ENCODE assay signal across 4 cellular contexts in the genomic region with DNA sequence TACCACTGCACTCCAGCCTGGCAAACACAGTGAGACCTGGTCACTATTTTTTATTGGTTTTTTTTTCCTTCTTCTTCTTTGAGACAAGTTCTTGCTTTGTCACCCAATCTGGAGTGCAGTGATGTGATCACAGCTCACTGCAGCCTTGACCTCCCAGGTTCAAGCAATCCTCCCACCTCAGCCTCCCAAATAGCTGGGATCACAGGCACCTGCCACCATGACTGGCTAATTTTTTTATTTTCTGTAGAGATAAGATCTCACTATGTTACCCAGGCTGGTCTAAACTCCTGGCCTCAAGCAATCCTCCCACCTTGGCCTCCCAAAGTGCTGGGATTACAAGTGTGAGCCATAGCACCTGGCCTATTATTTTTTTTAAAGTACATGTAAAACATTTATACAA.
DNase-seq lines count a peak whose midpoint lies in the region; ATAC-seq, FAIRE-seq and TF ChIP-seq lines count a peak whose summit lies in the region.
"Not testable (repeated sequence)": the region's sequence is repeated elsewhere in the genome, so short reads cannot be mapped to it uniquely, and the experiment has no call there.

No MANE protein-coding gene starts in this region.

- H3K9me3 ChIP-seq in HEK293 (ENCODE audit: control insufficient read depth, insufficient read depth, low read depth, low read length); K562 (replicated peaks; ENCODE audit: control insufficient read depth, insufficient read depth, low read depth, low read length): not testable (repeated sequence)

- ATAC-seq in GM23338; K562; stimulated activated naive B cell treated with anti-CD40 and anti-IgM and Interleukin-4, amounts not matched to agents 10 μg/mL and 1 μg/mL and 100 μg/mL, for 72 hours (replicated peaks): not testable (repeated sequence)

- H3K4me2 ChIP-seq in GM23338; K562 (ENCODE audit: insufficient read depth, low read length): not testable (repeated sequence)

- TF ChIP-seq RAD21 in K562 (CRISPR knock-in tag; conservative IDR thresholded peaks at IDR 0.05 in 1 of 2, IDR thresholded peaks at IDR 0.05 in 1 of 2): not testable (repeated sequence)

- H3K9ac ChIP-seq in K562 (ENCODE audit: insufficient read depth in 1 of 2, low read depth in 2 of 2, low read length in 2 of 2): not testable (repeated sequence)

- H3K27me3 Mint-ChIP-seq in GM23338 (ENCODE audit: insufficient read depth, low read depth, poor library complexity); stimulated activated naive B cell treated with anti-CD40 and anti-IgM and Interleukin-4, amounts not matched to agents 10 μg/mL and 1 μg/mL and 100 μg/mL, for 72 hours: not testable (repeated sequence)

- POLR2A ChIA-PET in HEK293 (lab: Yijun Ruan, JAX); K562 (lab: Yijun Ruan, JAX): not testable (repeated sequence)

- CTCF ChIA-PET in HEK293 (lab: Yijun Ruan, JAX); K562 (lab: Yijun Ruan, JAX; ENCODE audit: low intra/inter-chr PET ratio): not testable (repeated sequence)

- not testable (repeated sequence) for H3K27ac Mint-ChIP-seq in GM23338
- H3K27ac Mint-ChIP-seq in stimulated activated naive B cell treated with anti-CD40 and anti-IgM and Interleukin-4, amounts not matched to agents 10 μg/mL and 1 μg/mL and 100 μg/mL, for 72 hours: peak overlapping the region; percentile 31

- H3K9me1 ChIP-seq in K562 (ENCODE audit: control insufficient read depth, insufficient read depth, low read length): not testable (repeated sequence)

- not testable (repeated sequence) for TF ChIP-seq EP300 in K562 (IDR thresholded peaks at IDR 0.05; ENCODE audit: low read length)

- H3K27ac ChIP-seq in GM23338 (ENCODE audit: low read depth): 0 out of 2 replicates have a peak overlapping the region, but pooled peaks have one; percentile 9
- not testable (repeated sequence) for H3K27ac ChIP-seq in HEK293 (ENCODE audit: extremely low read depth, low read depth, low read length); K562 (ENCODE audit: extremely low read depth, low read depth, low read length)

- intact Hi-C loops in K562 (cut with micrococcal nuclease): not testable (repeated sequence)

- H3K9me2 ChIP-seq in GM23338 (ENCODE audit: insufficient read depth): not testable (repeated sequence)

- H3K36me3 ChIP-seq in GM23338 (ENCODE audit: insufficient read depth); HEK293 (ENCODE audit: control insufficient read depth in 2 of 2, insufficient read depth in 1 of 2, low read length in 2 of 2); K562 (ENCODE audit: control insufficient read depth, insufficient read depth, low read length): not testable (repeated sequence)

- H3K79me2 ChIP-seq in GM23338 (replicated peaks; ENCODE audit: insufficient read depth); K562 (ENCODE audit: control insufficient read depth, insufficient read depth, low read length): not testable (repeated sequence)

- not testable (repeated sequence) for H3F3A ChIP-seq in GM23338 (replicated peaks; ENCODE audit: low read depth)

- not testable (repeated sequence) for FAIRE-seq in K562 (lab: Jason Lieb, UNC)

- not testable (repeated sequence) for BruUV-seq in K562 (replicated peaks; lab: Mats Ljungman, UMichigan)

- not testable (repeated sequence) for H3K27me3 ChIP-seq in GM23338 (ENCODE audit: insufficient read depth); K562 (ENCODE audit: control insufficient read depth in 2 of 2, insufficient read depth in 2 of 2, low read length in 2 of 2)

- H3K4me3 Mint-ChIP-seq in GM23338; stimulated activated naive B cell treated with anti-CD40 and anti-IgM and Interleukin-4, amounts not matched to agents 10 μg/mL and 1 μg/mL and 100 μg/mL, for 72 hours: not testable (repeated sequence)

- 0 out of 2 replicates have a peak, but pooled peaks cover 16% of the 10 kb centered on the region for H3K4me1 ChIP-seq in GM23338 (ENCODE audit: insufficient read depth)
- peaks cover 17% of the 10 kb centered on the region for H3K4me1 ChIP-seq in HEK293 (ENCODE audit: control insufficient read depth, insufficient read depth, low read length)
- H3K4me1 ChIP-seq in K562 (replicated peaks in 1 of 2; ENCODE audit: control insufficient read depth in 2 of 2, insufficient read depth in 2 of 2, low read length in 2 of 2): not testable (repeated sequence)

- not testable (repeated sequence) for DNase-seq in GM23338 (ENCODE audit: low spot score); K562 (ENCODE audit: extremely low read depth in 1 of 4, low spot score in 3 of 4); stimulated activated naive B cell treated with anti-CD40 and anti-IgM and Interleukin-4, amounts not matched to agents 10 μg/mL and 1 μg/mL and 100 μg/mL, for 72 hours

- TF ChIP-seq CTCF in GM23338 (conservative IDR thresholded peaks at IDR 0.05; ENCODE audit: low read depth in 2 of 2); HEK293 (tag by site-specific recombination; IDR thresholded peaks at IDR 0.05); K562 (IDR thresholded peaks at IDR 0.05 in 2 of 3, conservative IDR thresholded peaks at IDR 0.05 in 1 of 3; ENCODE audit: insufficient read depth in 2 of 3, low read depth in 1 of 3, low read length in 3 of 3): not testable (repeated sequence)

- not testable (repeated sequence) for H4K20me1 ChIP-seq in GM23338 (replicated peaks; ENCODE audit: insufficient read depth); K562 (replicated peaks; ENCODE audit: control insufficient read depth, insufficient read depth, low read length)

- H3K36me3 Mint-ChIP-seq in GM23338 (ENCODE audit: low read depth): peaks cover 34% of the 10 kb centered on the region
- peaks cover 30 to 59% of the 10 kb centered on the region in 2 donors for H3K36me3 Mint-ChIP-seq in stimulated activated naive B cell treated with anti-CD40 and anti-IgM and Interleukin-4, amounts not matched to agents 10 μg/mL and 1 μg/mL and 100 μg/mL, for 72 hours

- not testable (repeated sequence) for H3K9me3 Mint-ChIP-seq in GM23338
- H3K9me3 Mint-ChIP-seq in stimulated activated naive B cell treated with anti-CD40 and anti-IgM and Interleukin-4, amounts not matched to agents 10 μg/mL and 1 μg/mL and 100 μg/mL, for 72 hours: peaks cover 9 to 12% of the 10 kb centered on the region in 2 donors

- H3K4me1 Mint-ChIP-seq in GM23338; stimulated activated naive B cell treated with anti-CD40 and anti-IgM and Interleukin-4, amounts not matched to agents 10 μg/mL and 1 μg/mL and 100 μg/mL, for 72 hours: not testable (repeated sequence)

- in situ Hi-C loops in K562 (cut with MboI): not testable (repeated sequence)

- not testable (repeated sequence) for TF ChIP-seq POLR2A in K562 (conservative IDR thresholded peaks at IDR 0.05)

- H3K4me3 ChIP-seq in GM23338; HEK293 (ENCODE audit: low read depth, low read length); K562: not testable (repeated sequence)

- H2AFZ ChIP-seq in GM23338; K562 (ENCODE audit: low read depth, low read length): not testable (repeated sequence)

TF ChIP-seq in HEK293, 187 proteins besides CTCF, POLR2A, EP300 and RAD21:
- TF ChIP-seq WT1 (tag by site-specific recombination; IDR thresholded peaks at IDR 0.05): peak; percentile 91
- TF ChIP-seq GLIS1 (tag by site-specific recombination; IDR thresholded peaks at IDR 0.05): peak; percentile 48
TF ChIP-seq in HEK293: peak in this region for 2; not testable (repeated sequence) for 185.

TF ChIP-seq in K562, 482 proteins besides CTCF, POLR2A, EP300 and RAD21:
- TF ChIP-seq MAFG (tag; conservative IDR thresholded peaks at IDR 0.05): 0 out of 2 replicates have a peak, but pooled peaks have one; percentile 6
